Comparison of ENCODE assay signal across 12 cellular contexts in the genomic region with DNA sequence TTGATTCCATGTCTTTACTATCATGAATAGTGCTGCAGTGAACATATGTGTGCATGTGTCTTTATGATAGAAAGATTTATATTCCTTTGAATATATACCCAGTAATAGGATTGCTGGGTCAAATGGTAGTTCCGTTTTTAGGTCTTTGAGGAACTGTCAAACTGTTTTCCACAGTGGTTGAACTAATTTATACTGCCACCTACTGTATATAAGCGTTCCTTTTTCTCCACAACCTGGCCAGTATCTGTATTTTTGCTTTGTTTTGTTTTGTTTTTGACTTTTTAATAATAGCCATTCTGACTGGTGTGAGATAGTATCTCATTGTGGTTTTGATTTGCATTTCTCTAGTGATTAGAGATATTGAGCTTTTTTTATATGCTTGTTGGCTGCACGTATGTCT.
A peak's percentile ranks its signal among the peaks of the same experiment; 100 is the strongest.
DNase-seq lines count a peak whose midpoint lies in the region; ATAC-seq, FAIRE-seq and TF ChIP-seq lines count a peak whose summit lies in the region.
"Had no signal": no experiment of that assay in that cellular context is flagged by ENCODE, and none has a peak within 500 bp of the region (broad histone marks: within the 10 kb centered on the region; RNA-seq: fewer than 3 reads in every experiment).

No MANE protein-coding gene starts in this region.

- H3K27me3 ChIP-seq in Loucy (ENCODE audit: insufficient read depth, low read length, poor library complexity, severe bottlenecking) = no peaks in the 10 kb centered on the region
- H3K27me3 ChIP-seq in K562 (ENCODE audit: control insufficient read depth in 2 of 2, insufficient read depth in 2 of 2, low read length in 2 of 2) = no peaks in the 10 kb centered on the region
- no peaks in the 10 kb centered on the region for H3K27me3 ChIP-seq in mesendoderm (ENCODE audit: insufficient read depth, low read length, poor library complexity)
- no peaks in the 10 kb centered on the region for H3K27me3 ChIP-seq in vagina
- no peaks in the 10 kb centered on the region for H3K27me3 ChIP-seq in upper lobe of right lung
- H3K27me3 ChIP-seq: tibial artery had no signal

- no peak overlapping the region for H3K23ac ChIP-seq in mesendoderm (ENCODE audit: low read length)

- H2AK5ac ChIP-seq in mesendoderm (ENCODE audit: low read length) = no peak overlapping the region

- no TSS peak for BruUV-seq in K562 (replicated peaks; lab: Mats Ljungman, UMichigan)

- no peak overlapping the region for H3K4me3 ChIP-seq in GM12864 (ENCODE audit: low read depth, low read length)
- H3K4me3 ChIP-seq in Loucy (ENCODE audit: low read length, poor library complexity, severe bottlenecking) = no peak overlapping the region
- no peak overlapping the region for H3K4me3 ChIP-seq in K562
- no peak overlapping the region for H3K4me3 ChIP-seq in mesendoderm (ENCODE audit: low read length)
- no peak overlapping the region for H3K4me3 ChIP-seq in vagina
- H3K4me3 ChIP-seq in upper lobe of right lung = no peak overlapping the region
- H3K4me3 ChIP-seq: tibial artery had no signal

- peak; percentile 52 for FAIRE-seq in K562 (lab: Jason Lieb, UNC)

- H3K4me1 ChIP-seq in Loucy (ENCODE audit: insufficient read depth, low read length, poor library complexity, severe bottlenecking) (no peaks in the 10 kb centered on the region), K562 (replicated peaks in 1 of 2; ENCODE audit: control insufficient read depth in 2 of 2, insufficient read depth in 2 of 2, low read length in 2 of 2) (no peaks in the 10 kb centered on the region), mesendoderm (ENCODE audit: control insufficient read depth, low read depth, low read length) (no peaks in the 10 kb centered on the region), vagina (no peaks in the 10 kb centered on the region), upper lobe of right lung (no peaks in the 10 kb centered on the region)
- H3K4me1 ChIP-seq: tibial artery had no signal

- POLR2A ChIA-PET in K562 (lab: Yijun Ruan, JAX) = no interaction called here

- peak; percentile 87 for ATAC-seq in K562
- no peak for ATAC-seq in HG03097 (IDR thresholded peaks at IDR 0.05; ENCODE audit: low FRiP score, unreplicated experiment)
- ATAC-seq in upper lobe of right lung = no peak

- no peaks in the 10 kb centered on the region for H3K9me2 ChIP-seq in Loucy (replicated peaks; ENCODE audit: low read depth, low read length)

- no peak overlapping the region for H2BK15ac ChIP-seq in mesendoderm (replicated peaks; ENCODE audit: low read depth)

- H3K9ac ChIP-seq in Loucy (ENCODE audit: low read depth, low read length, poor library complexity, severe bottlenecking) = no peak overlapping the region
- no peak overlapping the region for H3K9ac ChIP-seq in K562 (ENCODE audit: insufficient read depth in 1 of 2, low read depth in 2 of 2, low read length in 2 of 2)
- no peak overlapping the region for H3K9ac ChIP-seq in mesendoderm (ENCODE audit: low read length)

- H4K5ac ChIP-seq in mesendoderm (ENCODE audit: low read length) = no peak overlapping the region

- 11% methylated on average over 3 of the region's 3 CpGs for WGBS in K562 (ENCODE audit: insufficient coverage, low coverage, missing lambda C conversion rate)
- no CpG with 5 or more reads among the region's 3 CpGs for WGBS in mesendoderm (ENCODE audit: extremely low coverage, insufficient coverage, low lambda C conversion rate)

- no peak overlapping the region for H2BK5ac ChIP-seq in mesendoderm (ENCODE audit: low read length)

- H2BK120ac ChIP-seq in mesendoderm (ENCODE audit: low read depth, low read length) = no peak overlapping the region

- no peaks in the 10 kb centered on the region for H3K79me2 ChIP-seq in Loucy (ENCODE audit: insufficient read depth, low read length)
- H3K79me2 ChIP-seq in K562 (ENCODE audit: control insufficient read depth, insufficient read depth, low read length) = no peaks in the 10 kb centered on the region
- H3K79me2 ChIP-seq in mesendoderm (ENCODE audit: control insufficient read depth, insufficient read depth, low read length) = no peaks in the 10 kb centered on the region

- H4K8ac ChIP-seq in mesendoderm (ENCODE audit: low read depth, low read length) = no peak overlapping the region

- H3K4me2 ChIP-seq in Loucy (ENCODE audit: low read depth, low read length, poor library complexity, severe bottlenecking) = no peak overlapping the region
- H3K4me2 ChIP-seq in K562 (ENCODE audit: insufficient read depth, low read length) = no peak overlapping the region
- H3K4me2 ChIP-seq in mesendoderm (ENCODE audit: low read length) = no peak overlapping the region

- peak; percentile 56 to 58 for TF ChIP-seq RAD21 in K562 (CRISPR knock-in tag; conservative IDR thresholded peaks at IDR 0.05 in 1 of 2, IDR thresholded peaks at IDR 0.05 in 1 of 2)

- no peak overlapping the region for H3K4ac ChIP-seq in mesendoderm (ENCODE audit: low read depth, low read length)

- DNase-seq in GM12864 (ENCODE audit: low read depth) (no peak), K562 (ENCODE audit: extremely low read depth in 1 of 4, low spot score in 3 of 4) (peak in 1 of 4 experiments; percentile 24), mesendoderm (peak; percentile 32), vagina (ENCODE audit: extremely low spot score in 2 of 2) (no peak), GM19240 (ENCODE audit: insufficient read length, low spot score) (no peak), upper lobe of right lung (no peak)
- DNase-seq: NCI-H2227 treated with DMSO at 0.1 percent for 48 hours; stimulated activated CD4-positive, alpha-beta T cell treated with anti-CD3 and anti-CD28 coated beads, Interleukin-4, amount 100 ng/mL, for 24 hours; T1000; tibial artery had no signal

- TF ChIP-seq POLR2A in K562 (conservative IDR thresholded peaks at IDR 0.05) = no peak
- TF ChIP-seq POLR2A in vagina (IDR thresholded peaks at IDR 0.05) = no peak

- H3F3A ChIP-seq in Loucy (ENCODE audit: low read depth) = no peaks in the 10 kb centered on the region

- no peak for TF ChIP-seq EP300 in K562 (IDR thresholded peaks at IDR 0.05; ENCODE audit: low read length)

- H3K36me3 ChIP-seq in Loucy (ENCODE audit: insufficient read depth, low read length) (no peaks in the 10 kb centered on the region), K562 (ENCODE audit: control insufficient read depth, insufficient read depth, low read length) (no peaks in the 10 kb centered on the region), mesendoderm (ENCODE audit: control insufficient read depth, insufficient read depth, low read length) (no peaks in the 10 kb centered on the region), vagina (no peaks in the 10 kb centered on the region), upper lobe of right lung (no peaks in the 10 kb centered on the region)
- H3K36me3 ChIP-seq: tibial artery had no signal

- CTCF ChIA-PET in K562 (lab: Yijun Ruan, JAX; ENCODE audit: low intra/inter-chr PET ratio) = no interaction called here

- H4K20me1 ChIP-seq in Loucy (ENCODE audit: insufficient read depth, low read length, poor library complexity, severe bottlenecking) (no peaks in the 10 kb centered on the region), K562 (replicated peaks; ENCODE audit: control insufficient read depth, insufficient read depth, low read length) (no peaks in the 10 kb centered on the region)

- TF ChIP-seq CTCF in GM12864 (IDR thresholded peaks at IDR 0.05; ENCODE audit: low read depth, low read length, missing control alignments) (peak; percentile 16), Loucy (conservative IDR thresholded peaks at IDR 0.05; ENCODE audit: low read length) (peak; percentile 56), K562 (IDR thresholded peaks at IDR 0.05 in 2 of 3, conservative IDR thresholded peaks at IDR 0.05 in 1 of 3; ENCODE audit: insufficient read depth in 2 of 3, low read depth in 1 of 3, low read length in 3 of 3) (peak; percentile 20 to 65 (median 34); a peak in 4 of 6 replicates), vagina (IDR thresholded peaks at IDR 0.05) (no peak), upper lobe of right lung (IDR thresholded peaks at IDR 0.05) (no peak)

- no peaks in the 10 kb centered on the region for H3K9me1 ChIP-seq in K562 (ENCODE audit: control insufficient read depth, insufficient read depth, low read length)

- no peak overlapping the region for H3K27ac ChIP-seq in K562 (ENCODE audit: extremely low read depth, low read depth, low read length)
- H3K27ac ChIP-seq in mesendoderm (ENCODE audit: low read depth, low read length) = no peak overlapping the region
- no peak overlapping the region for H3K27ac ChIP-seq in vagina
- no peak overlapping the region for H3K27ac ChIP-seq in upper lobe of right lung
- H3K27ac ChIP-seq: tibial artery had no signal

- in situ Hi-C loops in K562 (cut with MboI) = loop anchor here (10.0 kb wide), 1 partner anchor 257 kb away; no protein-coding TSS in a partner anchor

- intact Hi-C loops in K562 (cut with micrococcal nuclease) (loop anchor here (1.0 to 10.0 kb wide), 4 partner anchors 35 to 473 kb away; no protein-coding TSS in a partner anchor), vagina (cut with DNase I) (no loop called here), upper lobe of right lung (cut with DNase I) (no loop called here)

- H2AFZ ChIP-seq in Loucy (ENCODE audit: low read length) (no peak overlapping the region), K562 (ENCODE audit: low read depth, low read length) (no peak overlapping the region)

- H3K18ac ChIP-seq in mesendoderm (ENCODE audit: low read length) = no peak overlapping the region

- H3K79me1 ChIP-seq in mesendoderm (ENCODE audit: low read length) = no peaks in the 10 kb centered on the region

- no peaks in the 10 kb centered on the region for H3K9me3 ChIP-seq in Loucy (ENCODE audit: insufficient read depth, low read depth, low read length)
- H3K9me3 ChIP-seq in K562 (replicated peaks; ENCODE audit: control insufficient read depth, insufficient read depth, low read depth, low read length) = no peaks in the 10 kb centered on the region
- no peaks in the 10 kb centered on the region for H3K9me3 ChIP-seq in vagina
- no peaks in the 10 kb centered on the region for H3K9me3 ChIP-seq in upper lobe of right lung
- H3K9me3 ChIP-seq: tibial artery had no signal

- no peak overlapping the region for H3K56ac ChIP-seq in mesendoderm (ENCODE audit: low read length)

TF ChIP-seq in K562, 482 proteins besides CTCF, POLR2A, EP300 and RAD21 (continues in another document):
- TF ChIP-seq, protein P1, sequence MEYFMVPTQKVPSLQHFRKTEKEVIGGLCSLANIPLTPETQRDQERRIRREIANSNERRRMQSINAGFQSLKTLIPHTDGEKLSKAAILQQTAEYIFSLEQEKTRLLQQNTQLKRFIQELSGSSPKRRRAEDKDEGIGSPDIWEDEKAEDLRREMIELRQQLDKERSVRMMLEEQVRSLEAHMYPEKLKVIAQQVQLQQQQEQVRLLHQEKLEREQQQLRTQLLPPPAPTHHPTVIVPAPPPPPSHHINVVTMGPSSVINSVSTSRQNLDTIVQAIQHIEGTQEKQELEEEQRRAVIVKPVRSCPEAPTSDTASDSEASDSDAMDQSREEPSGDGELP (CRISPR knock-in tag; IDR thresholded peaks at IDR 0.05; ENCODE audit: borderline replicate concordance) = no peak
- TF ChIP-seq PHTF2 (CRISPR knock-in tag; IDR thresholded peaks at IDR 0.05) = no peak

Comparison
In these comparisons a context has a peak if more than half of its experiments do, and no peak if none do; other contexts are left out.
1. CTCF ChIP-seq: peak in GM12864 (single experiment), Loucy (single experiment) and K562 (3 of 3); none in vagina (0 of 3) and upper lobe of right lung (single experiment).